In the genomic region with DNA sequence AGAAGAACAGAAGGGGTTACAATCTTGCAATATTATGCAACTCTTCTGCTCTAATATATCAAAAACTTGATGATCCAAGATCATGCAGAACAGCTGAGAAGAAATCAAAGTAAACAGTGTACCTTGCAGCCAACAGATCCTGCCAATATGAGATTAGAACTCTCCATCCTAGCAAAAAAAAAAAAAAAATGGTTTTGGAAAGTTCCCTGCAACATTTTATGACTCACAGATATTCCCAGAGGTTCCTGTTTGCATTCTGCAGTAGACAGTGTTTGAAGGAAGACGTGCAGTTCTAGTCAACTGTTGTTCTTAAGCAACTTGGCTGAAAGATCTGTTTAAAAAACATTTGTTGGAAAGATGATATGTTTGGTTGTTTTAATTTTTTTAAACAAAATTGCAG, we compare ENCODE assay signal across 14 cellular contexts.
A peak's percentile ranks its signal among the peaks of the same experiment; 100 is the strongest.
DNase-seq lines count a peak whose midpoint lies in the region; ATAC-seq and TF ChIP-seq lines count a peak whose summit lies in the region.
"Had no signal": no experiment of that assay in that cellular context is flagged by ENCODE, and none has a peak within 500 bp of the region (broad histone marks: within the 10 kb centered on the region; RNA-seq: fewer than 3 reads in every experiment).

No MANE protein-coding gene starts in this region.

- no peaks in the 10 kb centered on the region for H3K27me3 Mint-ChIP-seq in stimulated activated memory B cell treated with anti-CD40 and anti-IgM and Interleukin-4, amounts not matched to agents 10 μg/mL and 1 μg/mL and 100 μg/mL, for 72 hours

- TF ChIP-seq CTCF in heart right ventricle (IDR thresholded peaks at IDR 0.05) (no peak), gastrocnemius medialis (IDR thresholded peaks at IDR 0.05 in 4 of 5, conservative IDR thresholded peaks at IDR 0.05 in 1 of 5) (no peak)

- peaks cover 0 to 3% (median 0%) of the 10 kb centered on the region in 9 donors for H3K4me1 ChIP-seq in heart right ventricle
- H3K4me1 ChIP-seq in gastrocnemius medialis = no peaks in the 10 kb centered on the region

- in situ Hi-C loops in gastrocnemius medialis (cut with MboI; ENCODE audit: low sequenced_read_pairs in 4 of 4) = no loop called here

- peaks cover 6% of the 10 kb centered on the region for H3K9me3 Mint-ChIP-seq in stimulated activated memory B cell treated with anti-CD40 and anti-IgM and Interleukin-4, amounts not matched to agents 10 μg/mL and 1 μg/mL and 100 μg/mL, for 72 hours

- H3K27me3 ChIP-seq in heart right ventricle (no peaks in the 10 kb centered on the region), gastrocnemius medialis (no peaks in the 10 kb centered on the region)
- H3K27me3 ChIP-seq: ovary had no signal

- no peak overlapping the region for H3K27ac Mint-ChIP-seq in stimulated activated memory B cell treated with anti-CD40 and anti-IgM and Interleukin-4, amounts not matched to agents 10 μg/mL and 1 μg/mL and 100 μg/mL, for 72 hours
- H3K27ac Mint-ChIP-seq: GM23338 had no signal

- ATAC-seq in heart right ventricle (peak; percentile 67 to 90 (median 82)), gastrocnemius medialis (peak; percentile 88 to 94), HG02763 (IDR thresholded peaks at IDR 0.05; ENCODE audit: unreplicated experiment) (no peak)
- no peak for ATAC-seq in stimulated activated memory B cell treated with anti-CD40 and anti-IgM and Interleukin-4, amounts not matched to agents 10 μg/mL and 1 μg/mL and 100 μg/mL, for 72 hours
- ATAC-seq: activated T-cell treated with anti-CD3 and anti-CD28 coated beads, Interleukin-2, amount 50 U/mL, for 4 hours; GM23338 had no signal

- H3K4me3 Mint-ChIP-seq in stimulated activated memory B cell treated with anti-CD40 and anti-IgM and Interleukin-4, amounts not matched to agents 10 μg/mL and 1 μg/mL and 100 μg/mL, for 72 hours = no peak overlapping the region
- H3K4me3 Mint-ChIP-seq: activated T-cell treated with anti-CD3 and anti-CD28 coated beads, Interleukin-2, amount 50 U/mL, for 4 hours; GM23338 had no signal

- H3K4me3 ChIP-seq in heart right ventricle (no peak overlapping the region), gastrocnemius medialis (no peak overlapping the region)
- H3K4me3 ChIP-seq: GM23338, ovary had no signal

- TF ChIP-seq POLR2A in gastrocnemius medialis (IDR thresholded peaks at IDR 0.05) = no peak

- DNase-seq in EL = peak; percentile 33
- DNase-seq in brain pericyte (ENCODE audit: low read depth, low spot score) = peak; percentile 52
- DNase-seq in heart right ventricle = no peak
- DNase-seq in gastrocnemius medialis = no peak
- no peak for DNase-seq in activated CD4-positive, CD25-positive, alpha-beta regulatory T cell treated with anti-CD3 and anti-CD28 coated beads, Interleukin-2, amount 50 U/mL, for 72 hours
- DNase-seq in NCI-H82 (lab: John Stamatoyannopoulos, UW) = no peak
- DNase-seq: activated T-cell treated with anti-CD3 and anti-CD28 coated beads, Interleukin-2, amount 50 U/mL, for 4 hours; amniotic stem cell; effector CD4-positive, alpha-beta T cell; GDM1; ovary had no signal

- H3K36me3 ChIP-seq in heart right ventricle (no peaks in the 10 kb centered on the region), gastrocnemius medialis (no peaks in the 10 kb centered on the region)
- H3K36me3 ChIP-seq: ovary had no signal

- H3K27ac ChIP-seq in heart right ventricle (peak overlapping the region in 3 of 10 donors; percentile 36 to 63 (median 59)), gastrocnemius medialis (peak overlapping the region in 2 of 4 donors; percentile 38 to 55)

- WGBS in heart right ventricle, 2 donors = 47 to 67% methylated on average over 1 of the region's 1 CpG

- H3K9me3 ChIP-seq in heart right ventricle (peaks cover 0 to 19% (median 0%) of the 10 kb centered on the region in 11 donors), gastrocnemius medialis (no peaks in the 10 kb centered on the region)
- H3K9me3 ChIP-seq: ovary had no signal

- no peaks in the 10 kb centered on the region for H3K4me1 Mint-ChIP-seq in stimulated activated memory B cell treated with anti-CD40 and anti-IgM and Interleukin-4, amounts not matched to agents 10 μg/mL and 1 μg/mL and 100 μg/mL, for 72 hours
- H3K4me1 Mint-ChIP-seq: GM23338 had no signal

- no peaks in the 10 kb centered on the region for H3K36me3 Mint-ChIP-seq in stimulated activated memory B cell treated with anti-CD40 and anti-IgM and Interleukin-4, amounts not matched to agents 10 μg/mL and 1 μg/mL and 100 μg/mL, for 72 hours

- intact Hi-C loops in heart right ventricle (cut with DNase I) (no loop called here), gastrocnemius medialis (cut with DNase I; ENCODE audit: low total_unique reads) (no loop called here)

Comparison
In these comparisons a context has a peak if more than half of its experiments do, and no peak if none do; other contexts are left out.
1. DNase-seq: peak in EL (single experiment) and brain pericyte (single experiment); none in heart right ventricle (0 of 2), gastrocnemius medialis (0 of 2), activated CD4-positive, CD25-positive, alpha-beta regulatory T cell treated with anti-CD3 and anti-CD28 coated beads, Interleukin-2, amount 50 U/mL, for 72 hours (single experiment) and NCI-H82 (single experiment).
2. ATAC-seq: peak in heart right ventricle (8 of 8) and gastrocnemius medialis (2 of 2); none in stimulated activated memory B cell treated with anti-CD40 and anti-IgM and Interleukin-4, amounts not matched to agents 10 μg/mL and 1 μg/mL and 100 μg/mL, for 72 hours (single experiment) and HG02763 (single experiment).